Comparison of ENCODE assay signal across 8 cellular contexts in genomic region chr15:28106294-28107110, GRCh38. TPM values are rescaled to one million over a fixed set of nuclear protein-coding genes. Genes with fewer than 3 reads are reported as not detected.
A peak's percentile ranks its signal among the peaks of the same experiment; 100 is the strongest.
DNase-seq lines count a peak whose midpoint lies in the region; ATAC-seq and TF ChIP-seq lines count a peak whose summit lies in the region.

No MANE protein-coding gene starts in this region.

- H3K27me3 ChIP-seq in MG63: no peaks in the 10 kb centered on the region

- H3K27me3 Mint-ChIP-seq in type B pancreatic cell: peaks cover 46% of the 10 kb centered on the region

- peak overlapping the region; percentile 80 for H3K4me3 Mint-ChIP-seq in type B pancreatic cell

- H3K27ac Mint-ChIP-seq in type B pancreatic cell: no peak overlapping the region

- H3K36me3 Mint-ChIP-seq in type B pancreatic cell: peaks cover 11% of the 10 kb centered on the region

- H3K4me3 ChIP-seq in AG10803 (ENCODE audit: low read length) (peak overlapping the region; percentile 62), MG63 (peak overlapping the region; percentile 14)

- ATAC-seq in HG02870 (IDR thresholded peaks at IDR 0.05; ENCODE audit: unreplicated experiment): no peak

- DNase-seq in AG10803 (ENCODE audit: low read depth) (no peak), MG63 (no peak), dermis blood vessel endothelial cell (peak; percentile 25), lung microvascular endothelial cell (ENCODE audit: low read depth in 2 of 2) (peak; percentile 14 to 18), type B pancreatic cell (ENCODE audit: extremely low spot score, unreplicated experiment) (peak; percentile 70), NCI-H1930 (lab: John Stamatoyannopoulos, UW) (no peak), NCI-H2171 (lab: John Stamatoyannopoulos, UW) (no peak)

- peaks cover 3% of the 10 kb centered on the region for H3K4me1 Mint-ChIP-seq in type B pancreatic cell (ENCODE audit: unreplicated experiment)

- TF ChIP-seq CTCF in AG10803 (conservative IDR thresholded peaks at IDR 0.05; ENCODE audit: low read length) (no peak), type B pancreatic cell (conservative IDR thresholded peaks at IDR 0.05) (no peak)

- no peaks in the 10 kb centered on the region for H3K9me3 Mint-ChIP-seq in type B pancreatic cell

- no peaks in the 10 kb centered on the region for H3K9me3 ChIP-seq in MG63

- peaks cover 3% of the 10 kb centered on the region; the same call in 1 of the 2 replicates for H3K36me3 ChIP-seq in MG63

RNA-seq across cellular contexts. Expression of gene OCA2, which starts 7.4 kb away (rescaled TPM):
- total RNA-seq in MG63 (2014; rRNA removed; shearing (Covaris generic); ENCODE audit: low replicate concordance): not detected in 2 replicates
- not detected in 2 replicates for total RNA-seq in dermis blood vessel endothelial cell
- total RNA-seq in lung microvascular endothelial cell: not detected in 2 replicates
- 1.4 and 2.8 TPM in 2 replicates for total RNA-seq in type B pancreatic cell (ENCODE audit: low replicate concordance)

Comparison
In these comparisons a context has a peak if more than half of its experiments do, and no peak if none do; other contexts are left out.
1. DNase-seq: peak in dermis blood vessel endothelial cell (single experiment), lung microvascular endothelial cell (2 of 2) and type B pancreatic cell (single experiment); none in AG10803 (single experiment), MG63 (single experiment), NCI-H1930 (0 of 2) and NCI-H2171 (single experiment).